Comparison of ENCODE assay signal across 8 cellular contexts in the genomic region with DNA sequence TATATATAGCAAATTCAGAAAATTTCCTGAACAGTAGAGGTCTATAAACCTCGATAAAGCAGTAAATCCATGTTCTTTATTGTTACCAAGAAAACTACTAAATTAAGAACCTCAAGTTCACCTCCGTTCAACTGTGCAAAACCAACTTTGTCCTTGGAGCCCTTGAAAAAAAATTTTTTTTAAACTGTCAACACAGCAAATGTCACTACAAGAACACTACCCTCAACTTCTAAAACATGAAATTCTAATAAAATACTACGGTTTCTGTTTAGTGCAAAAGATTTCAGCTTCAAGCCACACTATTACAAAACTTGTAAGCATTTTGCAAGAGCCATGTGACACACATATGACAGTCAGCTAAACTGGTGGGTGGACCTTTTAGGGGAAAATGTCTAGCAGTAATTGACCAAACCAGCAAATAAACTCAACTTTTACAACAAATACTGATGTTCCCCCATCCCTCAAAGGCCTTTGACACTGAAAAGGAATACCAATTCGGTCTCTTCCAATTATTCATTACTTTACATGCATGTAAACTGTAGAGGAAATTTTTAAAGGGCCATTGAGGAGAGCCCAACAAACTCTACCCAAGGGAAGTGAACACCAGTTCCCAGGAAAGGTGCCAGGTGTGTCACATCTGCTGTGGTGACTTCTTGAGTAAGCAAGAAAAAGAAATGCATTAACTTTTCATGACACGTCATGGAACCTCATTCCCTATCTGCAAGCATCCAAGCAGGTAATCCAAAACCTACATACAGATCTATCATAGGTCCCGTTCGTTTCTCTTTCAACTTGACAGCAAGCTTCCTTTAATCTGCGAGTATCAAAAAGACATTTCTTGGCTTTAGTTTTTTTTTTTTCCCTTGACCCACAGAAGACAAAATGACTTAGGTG.
DNase-seq lines count a peak whose midpoint lies in the region; ATAC-seq and TF ChIP-seq lines count a peak whose summit lies in the region.

No MANE protein-coding gene starts in this region.

- no peak for ATAC-seq in HG03280 (IDR thresholded peaks at IDR 0.05; ENCODE audit: unreplicated experiment)
- no peak for ATAC-seq in GM21447 (IDR thresholded peaks at IDR 0.05; ENCODE audit: unreplicated experiment)

- no peak for TF ChIP-seq CTCF in SU-DHL-6 (IDR thresholded peaks at IDR 0.05; ENCODE audit: insufficient read depth, low read length, poor library complexity, severe bottlenecking)
- TF ChIP-seq CTCF in parathyroid adenoma (IDR thresholded peaks at IDR 0.05) = no peak

- H2AFZ ChIP-seq in SU-DHL-6 (ENCODE audit: low read depth, low read length, severe bottlenecking) = no peak overlapping the region
- no peak overlapping the region for H2AFZ ChIP-seq in parathyroid adenoma

- H3K4me1 ChIP-seq in parathyroid adenoma = no peaks in the 10 kb centered on the region

- H3F3A ChIP-seq in SU-DHL-6 (ENCODE audit: insufficient read depth) = peaks cover 13% of the 10 kb centered on the region

- no peak for DNase-seq in activated naive CD4-positive, alpha-beta T cell treated with Interleukin-2 at 50 U/mL for 16 hours
- DNase-seq in fibroblast of gingiva (ENCODE audit: low read depth) (peak; percentile 74), NCI-H1105 treated with DMSO at 0.1 percent for 48 hours (lab: John Stamatoyannopoulos, UW) (no peak)

- H3K4me3 Mint-ChIP-seq in activated naive CD4-positive, alpha-beta T cell treated with anti-CD3 and anti-CD28 coated beads, Interleukin-2, amount 50 U/mL, for 24 hours = peak overlapping the region; percentile 100

- H3K4me2 ChIP-seq in SU-DHL-6 (ENCODE audit: low read depth, low read length, poor library complexity, severe bottlenecking) = peak overlapping the region; percentile 91
- H3K4me2 ChIP-seq in parathyroid adenoma (ENCODE audit: low read length) = peak overlapping the region; percentile 76

- H3K36me3 ChIP-seq in SU-DHL-6 (ENCODE audit: low read length) = no peaks in the 10 kb centered on the region
- H3K36me3 ChIP-seq in parathyroid adenoma (ENCODE audit: control insufficient read depth, insufficient read depth, low read length) = no peaks in the 10 kb centered on the region

- H3K4me3 ChIP-seq in SU-DHL-6 (ENCODE audit: insufficient read depth, low read length, poor library complexity, severe bottlenecking) = peak overlapping the region; percentile 85
- peak overlapping the region; percentile 90 for H3K4me3 ChIP-seq in parathyroid adenoma (ENCODE audit: low read depth, low read length)

- H3K9ac ChIP-seq in SU-DHL-6 (ENCODE audit: low read length) (peak overlapping the region; percentile 94), parathyroid adenoma (no peak overlapping the region)

- no peaks in the 10 kb centered on the region for H3K9me3 Mint-ChIP-seq in activated naive CD4-positive, alpha-beta T cell treated with anti-CD3 and anti-CD28 coated beads, Interleukin-2, amount 50 U/mL, for 24 hours

- H3K27me3 ChIP-seq in SU-DHL-6 (ENCODE audit: low read length) (no peaks in the 10 kb centered on the region), parathyroid adenoma (ENCODE audit: control insufficient read depth, insufficient read depth, low read length) (no peaks in the 10 kb centered on the region)

- H3K9me3 ChIP-seq in SU-DHL-6 (ENCODE audit: insufficient read depth, low read length) (no peaks in the 10 kb centered on the region), parathyroid adenoma (ENCODE audit: control insufficient read depth, low read length) (no peaks in the 10 kb centered on the region)

- H3K27me3 Mint-ChIP-seq in activated naive CD4-positive, alpha-beta T cell treated with anti-CD3 and anti-CD28 coated beads, Interleukin-2, amount 50 U/mL, for 24 hours = no peaks in the 10 kb centered on the region

- peaks cover 26% of the 10 kb centered on the region for H4K20me1 ChIP-seq in SU-DHL-6 (ENCODE audit: low read depth, low read length)

- H3K9me2 ChIP-seq in SU-DHL-6 (replicated peaks; ENCODE audit: insufficient read depth, low read length) = no peaks in the 10 kb centered on the region

- peak overlapping the region; percentile 99 for H3K27ac Mint-ChIP-seq in activated naive CD4-positive, alpha-beta T cell treated with anti-CD3 and anti-CD28 coated beads, Interleukin-2, amount 50 U/mL, for 24 hours

- H3K36me3 Mint-ChIP-seq in activated naive CD4-positive, alpha-beta T cell treated with anti-CD3 and anti-CD28 coated beads, Interleukin-2, amount 50 U/mL, for 24 hours = peaks cover 7% of the 10 kb centered on the region

- peaks cover 64% of the 10 kb centered on the region for H3K79me2 ChIP-seq in SU-DHL-6 (ENCODE audit: insufficient read depth, low read length)
- H3K79me2 ChIP-seq in parathyroid adenoma = peaks cover 38% of the 10 kb centered on the region

- H3K27ac ChIP-seq in SU-DHL-6 (ENCODE audit: low read depth, low read length) = no peak overlapping the region
- peak overlapping the region; percentile 95 for H3K27ac ChIP-seq in parathyroid adenoma

- H3K4me1 Mint-ChIP-seq in activated naive CD4-positive, alpha-beta T cell treated with anti-CD3 and anti-CD28 coated beads, Interleukin-2, amount 50 U/mL, for 24 hours = peaks cover 56% of the 10 kb centered on the region
